Comparison of ENCODE assay signal across 8 cellular contexts in genomic region chr20:45812157-45813005, GRCh38. TPM values are rescaled to one million over a fixed set of nuclear protein-coding genes. Genes with fewer than 3 reads are reported as not detected.
DNase-seq lines count a peak whose midpoint lies in the region; ATAC-seq and TF ChIP-seq lines count a peak whose summit lies in the region.

Gene UBE2C, plus strand, starts transcription at chr20:45812644. Its CDS starts 52 bp downstream, at chr20:45812696.

- no peaks in the 10 kb centered on the region for H3K9me3 ChIP-seq in endodermal cell (ENCODE audit: control insufficient read depth, low read length)

- H3K27ac ChIP-seq in endodermal cell (ENCODE audit: low read depth, low read length) (no peak within 1 kb of the TSS), mesendoderm (ENCODE audit: low read depth, low read length) (peak within 1 kb of the TSS; percentile 59)

- H3K36me3 Mint-ChIP-seq in endodermal cell (ENCODE audit: low read depth), result peaks cover 53% of the 10 kb centered on the region

- H3K18ac ChIP-seq in mesendoderm (ENCODE audit: low read length), result peak within 1 kb of the TSS; percentile 72

- H3K4me3 ChIP-seq in endodermal cell (ENCODE audit: low read length), result peak within 1 kb of the TSS; percentile 87
- peak within 1 kb of the TSS; percentile 100 for H3K4me3 ChIP-seq in mesendoderm (ENCODE audit: low read length)

- peak within 1 kb of the TSS; percentile 76 for H3K4ac ChIP-seq in mesendoderm (ENCODE audit: low read depth, low read length)

- H3K4me1 Mint-ChIP-seq in endodermal cell, result peaks cover 15% of the 10 kb centered on the region

- peak within 1 kb of the TSS; percentile 91 for H3K4me3 Mint-ChIP-seq in endodermal cell

- peak within 1 kb of the TSS; percentile 99 for H2AK5ac ChIP-seq in mesendoderm (ENCODE audit: low read length)

- DNase-seq in COLO668 (lab: John Stamatoyannopoulos, UW; ENCODE audit: unreplicated experiment) (peak; percentile 98), HT1080 (ENCODE audit: low read depth) (peak; percentile 100), NOMO-1 treated with DMSO at 0.1 percent for 48 hours (lab: John Stamatoyannopoulos, UW; ENCODE audit: unreplicated experiment) (peak; percentile 89), endodermal cell (peak; percentile 99), mesendoderm (peak; percentile 100)
- peak; percentile 81 to 89 (median 88) for DNase-seq in activated CD8-positive, alpha-beta memory T cell treated with anti-CD3 and anti-CD28 coated beads for 48 hours (ENCODE audit: low read depth in 2 of 3, low spot score in 2 of 3)
- peak; percentile 82 for DNase-seq in stimulated activated CD8-positive, alpha-beta memory T cell treated with anti-CD3 and anti-CD28 coated beads, Interleukin-12 subunit alpha, Interleukin-12 subunit beta, amount 100 ng/mL, for 4 hours (ENCODE audit: low read depth)

- peak within 1 kb of the TSS; percentile 99 for H3K56ac ChIP-seq in mesendoderm (ENCODE audit: low read length)

- TF ChIP-seq CTCF in endodermal cell (conservative IDR thresholded peaks at IDR 0.05), result no peak

- 3 to 6% methylated on average over 45 to 65 of the region's 65 CpGs for WGBS in endodermal cell (ENCODE audit: insufficient coverage in 1 of 2, insufficient read length in 1 of 2), 2 experiments
- no CpG with 5 or more reads among the region's 65 CpGs for WGBS in mesendoderm (ENCODE audit: extremely low coverage, insufficient coverage, low lambda C conversion rate)

- H3K4me2 ChIP-seq in mesendoderm (ENCODE audit: low read length), result peak within 1 kb of the TSS; percentile 60

- H3K9ac ChIP-seq in endodermal cell (ENCODE audit: extremely low read depth, low read length, poor library complexity, severe bottlenecking), result peak within 1 kb of the TSS; percentile 77
- H3K9ac ChIP-seq in mesendoderm (ENCODE audit: low read length), result peak within 1 kb of the TSS; percentile 100

- peak; percentile 95 for ATAC-seq in GM21360 (IDR thresholded peaks at IDR 0.05; ENCODE audit: unreplicated experiment)

- H3K79me1 ChIP-seq in mesendoderm (ENCODE audit: low read length), result peaks cover 12% of the 10 kb centered on the region

- no peaks in the 10 kb centered on the region for H3K27me3 Mint-ChIP-seq in endodermal cell (ENCODE audit: insufficient read depth)

- H2BK120ac ChIP-seq in mesendoderm (ENCODE audit: low read depth, low read length), result no peak within 1 kb of the TSS

- H3K9me3 Mint-ChIP-seq in endodermal cell, result no peaks in the 10 kb centered on the region

- no peak within 1 kb of the TSS for H4K5ac ChIP-seq in mesendoderm (ENCODE audit: low read length)

- peaks cover 76% of the 10 kb centered on the region for H3K36me3 ChIP-seq in endodermal cell (ENCODE audit: control insufficient read depth, insufficient read depth, low read length)
- peaks cover 18% of the 10 kb centered on the region for H3K36me3 ChIP-seq in mesendoderm (ENCODE audit: control insufficient read depth, insufficient read depth, low read length)

- H3K79me2 ChIP-seq in mesendoderm (ENCODE audit: control insufficient read depth, insufficient read depth, low read length), result peaks cover 23% of the 10 kb centered on the region

- no peaks in the 10 kb centered on the region for H3K27me3 ChIP-seq in endodermal cell (ENCODE audit: control insufficient read depth, insufficient read depth, low read length, poor library complexity, severe bottlenecking)
- no peaks in the 10 kb centered on the region for H3K27me3 ChIP-seq in mesendoderm (ENCODE audit: insufficient read depth, low read length, poor library complexity)

- peak within 1 kb of the TSS; percentile 31 for H4K8ac ChIP-seq in mesendoderm (ENCODE audit: low read depth, low read length)

- H2BK5ac ChIP-seq in mesendoderm (ENCODE audit: low read length), result peak within 1 kb of the TSS; percentile 78

- peak within 1 kb of the TSS; percentile 75 for H3K23ac ChIP-seq in mesendoderm (ENCODE audit: low read length)

- H2BK15ac ChIP-seq in mesendoderm (replicated peaks; ENCODE audit: low read depth), result no peak within 1 kb of the TSS

- peak within 1 kb of the TSS; percentile 91 for H3K27ac Mint-ChIP-seq in endodermal cell

- H3K4me1 ChIP-seq in endodermal cell (ENCODE audit: control insufficient read depth, insufficient read depth, low read length) (peaks cover 8% of the 10 kb centered on the region), mesendoderm (ENCODE audit: control insufficient read depth, low read depth, low read length) (peaks cover 4% of the 10 kb centered on the region)

RNA-seq across cellular contexts. Expression of gene UBE2C, which starts in this region (rescaled TPM):
- 287 and 392 TPM in 2 replicates for total RNA-seq in HT1080 (2014; rRNA removed; shearing (Covaris generic))
- polyA plus RNA-seq in HT1080 (2015; cell fraction: cytosol; rRNA removed), result 247 and 291 TPM in 2 replicates
- 161 and 166 TPM in 2 replicates for polyA plus RNA-seq in HT1080 (2015; cell fraction: nucleus; rRNA removed)
- total RNA-seq in endodermal cell, result 100 to 1,000 TPM; 139 to 216 TPM
- polyA plus RNA-seq in endodermal cell (2013, experiment 1 of 2), result 322 TPM
- 323 TPM for polyA plus RNA-seq in endodermal cell (2013, experiment 2 of 2)
- 442 TPM for polyA plus RNA-seq in mesendoderm (2013, experiment 1 of 2)
- polyA plus RNA-seq in mesendoderm (2013, experiment 2 of 2), result 450 TPM
